Comparison of ENCODE assay signal across 2 cellular contexts in the genomic region with DNA sequence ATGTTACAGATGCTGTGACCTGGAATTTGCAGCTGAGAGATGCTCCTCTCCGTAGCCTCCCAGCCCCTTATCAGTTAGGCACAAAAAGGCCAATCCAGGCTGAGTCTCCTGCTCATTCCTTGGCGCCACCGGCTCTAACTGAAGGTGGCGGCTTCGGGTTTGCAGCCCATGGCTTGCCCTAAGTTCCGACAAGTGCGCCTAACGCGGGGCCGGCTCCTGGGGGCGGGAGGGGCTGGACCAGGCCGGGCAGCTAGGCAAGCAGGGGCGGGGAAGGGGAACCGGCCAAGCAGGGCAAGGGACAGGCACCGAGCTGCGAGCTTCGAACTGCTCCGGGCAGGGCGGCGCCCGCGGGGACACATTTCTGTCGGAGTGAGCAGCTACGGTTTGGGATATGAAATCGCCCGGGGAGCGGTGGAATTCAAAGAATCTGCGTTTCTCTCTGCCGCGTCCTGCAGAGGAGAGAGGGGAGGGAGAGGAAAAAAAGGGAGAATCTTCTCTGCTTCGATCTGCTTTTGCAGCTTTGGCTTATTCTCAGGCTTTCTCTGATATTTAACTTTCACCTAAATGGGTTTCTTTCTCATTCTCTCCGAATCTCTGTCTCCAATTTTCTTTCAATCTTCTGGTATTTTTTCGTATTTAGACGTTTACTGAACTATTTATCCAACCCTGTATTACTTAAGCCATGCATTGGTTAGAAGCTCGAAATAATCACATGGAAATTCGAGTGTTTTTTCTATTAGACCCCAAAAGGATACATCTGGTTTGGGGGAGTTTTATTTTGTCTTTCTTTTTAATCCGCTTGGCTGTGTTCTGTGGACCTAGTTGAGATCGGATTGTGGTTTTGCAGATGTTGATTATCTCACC.
TF ChIP-seq lines count a peak whose summit lies in the region.

No MANE protein-coding gene starts in this region.

TF ChIP-seq in Ishikawa, 13 proteins besides CTCF, POLR2A, EP300 and RAD21:
- TF ChIP-seq TEAD4 (IDR thresholded peaks at IDR 0.05) (peak; percentile 69), ZBTB7A (IDR thresholded peaks at IDR 0.05; ENCODE audit: low read depth) (no peak)

TF ChIP-seq in GM12891, 5 proteins besides CTCF, POLR2A, EP300 and RAD21:
- TF ChIP-seq PAX5 (IDR thresholded peaks at IDR 0.05; ENCODE audit: insufficient read depth, low read length, severe bottlenecking) (no peak), SPI1 (IDR thresholded peaks at IDR 0.05; ENCODE audit: low read depth, low read length) (no peak), POLR2AphosphoS5 (IDR thresholded peaks at IDR 0.05; ENCODE audit: low read depth, low read length) (no peak), TAF1 (IDR thresholded peaks at IDR 0.05; ENCODE audit: low read depth, low read length) (no peak), POU2F2 (IDR thresholded peaks at IDR 0.05; ENCODE audit: low read depth, low read length) (no peak)
